Comparison of ENCODE assay signal across 8 cellular contexts in the genomic region with DNA sequence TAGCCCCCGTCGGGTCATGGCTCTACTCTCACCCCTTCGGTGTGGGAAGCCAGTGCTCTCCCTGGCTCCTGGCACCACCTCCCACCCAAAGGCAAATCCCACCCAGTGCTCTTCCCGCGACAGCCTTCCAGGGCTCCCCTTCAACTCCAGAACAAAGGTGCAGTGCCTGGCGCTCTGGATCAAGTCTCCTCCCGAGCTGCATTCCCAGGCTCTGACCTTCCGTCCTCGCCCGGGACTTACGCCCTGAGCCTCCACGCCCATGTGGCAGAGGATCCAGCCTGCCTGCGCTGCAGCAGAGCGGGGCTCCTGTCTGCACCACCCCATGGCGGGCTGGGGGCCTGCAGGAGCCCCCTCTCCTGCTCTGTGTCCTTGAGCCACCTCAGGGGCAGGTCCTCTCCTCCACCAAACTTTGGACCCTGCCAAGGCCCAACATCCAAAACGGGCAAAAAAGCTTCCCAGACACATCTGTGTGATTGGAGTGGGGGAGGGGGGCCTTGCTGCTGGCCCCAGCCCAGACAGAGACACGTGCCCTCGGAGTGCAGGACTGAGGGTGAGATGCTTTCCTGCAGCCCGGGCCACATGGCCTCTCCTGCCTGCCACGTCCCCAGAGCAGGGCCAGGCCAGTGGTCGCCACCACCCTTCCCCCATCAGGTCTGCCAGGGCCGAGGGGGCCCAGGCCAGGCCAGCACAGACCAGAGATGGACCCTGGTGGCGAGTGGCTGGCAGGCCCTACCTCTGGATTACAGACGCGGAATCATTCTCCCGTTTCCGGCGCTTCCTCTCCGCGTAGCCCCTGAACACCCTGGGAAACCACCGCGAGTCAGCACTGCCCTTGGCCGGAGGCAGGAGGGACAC. TPM values are rescaled to one million over a fixed set of nuclear protein-coding genes. Genes with fewer than 3 reads are reported as not detected.
DNase-seq lines count a peak whose midpoint lies in the region; ATAC-seq, FAIRE-seq and TF ChIP-seq lines count a peak whose summit lies in the region.

No MANE protein-coding gene starts in this region.

- H3K36me3 ChIP-seq in endodermal cell (ENCODE audit: control insufficient read depth, insufficient read depth, low read length) (peaks cover 19% of the 10 kb centered on the region), mucosa of descending colon (ENCODE audit: low read depth) (no peaks in the 10 kb centered on the region)

- H3K4me3 Mint-ChIP-seq in stimulated activated naive CD8-positive, alpha-beta T cell treated with anti-CD3 and anti-CD28 coated beads, Interleukin-15, Interleukin-2, amounts not matched to agents 100 ng/mL and 50 ng/mL, for 24 hours = peak overlapping the region; percentile 32
- peak overlapping the region; percentile 48 for H3K4me3 Mint-ChIP-seq in endodermal cell

- peaks cover 44% of the 10 kb centered on the region for H3K4me1 Mint-ChIP-seq in stimulated activated naive CD8-positive, alpha-beta T cell treated with anti-CD3 and anti-CD28 coated beads, Interleukin-15, Interleukin-2, amounts not matched to agents 100 ng/mL and 50 ng/mL, for 24 hours (ENCODE audit: low read depth)
- peaks cover 1% of the 10 kb centered on the region for H3K4me1 Mint-ChIP-seq in endodermal cell

- H3K4me3 ChIP-seq in endodermal cell (ENCODE audit: low read length) = no peak overlapping the region
- H3K4me3 ChIP-seq in mucosa of descending colon = no peak overlapping the region

- H3K27ac Mint-ChIP-seq in stimulated activated naive CD8-positive, alpha-beta T cell treated with anti-CD3 and anti-CD28 coated beads, Interleukin-15, Interleukin-2, amounts not matched to agents 100 ng/mL and 50 ng/mL, for 24 hours = no peak overlapping the region
- H3K27ac Mint-ChIP-seq in endodermal cell = peak overlapping the region; percentile 97

- H3K9me3 ChIP-seq in endodermal cell (ENCODE audit: control insufficient read depth, low read length) (no peaks in the 10 kb centered on the region), mucosa of descending colon (no peaks in the 10 kb centered on the region)

- ATAC-seq in stimulated activated naive CD8-positive, alpha-beta T cell treated with anti-CD3 and anti-CD28 coated beads, Interleukin-15, Interleukin-2, amounts not matched to agents 100 U/mL and 50 U/mL, for 24 hours = no peak
- peak; percentile 69 for ATAC-seq in mucosa of descending colon

- peak overlapping the region; percentile 20 for H3K9ac ChIP-seq in endodermal cell (ENCODE audit: extremely low read depth, low read length, poor library complexity, severe bottlenecking)

- no peak for FAIRE-seq in urothelium cell line (lab: Jason Lieb, UNC)

- no peak for DNase-seq in stimulated activated naive CD8-positive, alpha-beta T cell treated with anti-CD3 and anti-CD28 coated beads, Interleukin-15, Interleukin-2, amounts not matched to agents 100 U/mL and 50 U/mL, for 24 hours
- DNase-seq in endodermal cell = peak; percentile 84
- DNase-seq in mucosa of descending colon = peak; percentile 72 to 83 (median 80)
- no peak for DNase-seq in dedifferentiated amniotic fluid mesenchymal stem cell (ENCODE audit: extremely low spot score)
- no peak for DNase-seq in NOMO-1 (lab: John Stamatoyannopoulos, UW; ENCODE audit: unreplicated experiment in 2 of 2)
- DNase-seq in urothelium cell line (ENCODE audit: low spot score) = no peak
- DNase-seq in NCI-H1092 (lab: John Stamatoyannopoulos, UW) = no peak

- peaks cover 14% of the 10 kb centered on the region for H3K36me3 Mint-ChIP-seq in stimulated activated naive CD8-positive, alpha-beta T cell treated with anti-CD3 and anti-CD28 coated beads, Interleukin-15, Interleukin-2, amounts not matched to agents 100 ng/mL and 50 ng/mL, for 24 hours (ENCODE audit: low read depth)
- H3K36me3 Mint-ChIP-seq in endodermal cell (ENCODE audit: low read depth) = peaks cover 15% of the 10 kb centered on the region

- 82 to 83% methylated on average over 21 to 33 of the region's 33 CpGs for WGBS in endodermal cell (ENCODE audit: insufficient coverage in 1 of 2, insufficient read length in 1 of 2), 2 experiments

- H3K4me1 ChIP-seq in endodermal cell (ENCODE audit: control insufficient read depth, insufficient read depth, low read length) (peaks cover 4% of the 10 kb centered on the region), mucosa of descending colon (ENCODE audit: low read depth) (peaks cover 33% of the 10 kb centered on the region)

- H3K9me3 Mint-ChIP-seq in stimulated activated naive CD8-positive, alpha-beta T cell treated with anti-CD3 and anti-CD28 coated beads, Interleukin-15, Interleukin-2, amounts not matched to agents 100 ng/mL and 50 ng/mL, for 24 hours = no peaks in the 10 kb centered on the region
- H3K9me3 Mint-ChIP-seq in endodermal cell = no peaks in the 10 kb centered on the region

- H3K27me3 Mint-ChIP-seq in stimulated activated naive CD8-positive, alpha-beta T cell treated with anti-CD3 and anti-CD28 coated beads, Interleukin-15, Interleukin-2, amounts not matched to agents 100 ng/mL and 50 ng/mL, for 24 hours = no peaks in the 10 kb centered on the region
- H3K27me3 Mint-ChIP-seq in endodermal cell (ENCODE audit: insufficient read depth) = peaks cover 1% of the 10 kb centered on the region

- no peaks in the 10 kb centered on the region for H3K27me3 ChIP-seq in endodermal cell (ENCODE audit: control insufficient read depth, insufficient read depth, low read length, poor library complexity, severe bottlenecking)

- peak overlapping the region; percentile 40 for H3K27ac ChIP-seq in endodermal cell (ENCODE audit: low read depth, low read length)

- intact Hi-C loops in mucosa of descending colon (cut with DNase I, micrococcal nuclease) = no loop called here

- no peak for TF ChIP-seq CTCF in endodermal cell (conservative IDR thresholded peaks at IDR 0.05)
- no peak for TF ChIP-seq CTCF in mucosa of descending colon (IDR thresholded peaks at IDR 0.05)

RNA-seq across cellular contexts. Expression of gene NSMF, which starts 4.4 kb away (rescaled TPM):
- total RNA-seq in endodermal cell (10 to 100 TPM; 58.9 to 66.0 TPM), mucosa of descending colon (10 to 100 TPM; 30.1 to 48.0 (median 43.4) TPM)
- 83.1 TPM for polyA plus RNA-seq in endodermal cell (2013, experiment 1 of 2)
- 72.7 TPM for polyA plus RNA-seq in endodermal cell (2013, experiment 2 of 2)

RNA-seq across cellular contexts. Expression of gene ENTPD8, which starts 13.6 kb away (rescaled TPM):
- total RNA-seq in endodermal cell (under 1 TPM; 0.33 to 0.75 TPM), mucosa of descending colon (100 to 1,000 TPM in 1 of 3 donors, 10 to 100 TPM in 2; 36.7 to 127 (median 74.8) TPM)
- polyA plus RNA-seq in endodermal cell (2013, experiment 1 of 2) = 0.25 TPM
- 0.17 TPM for polyA plus RNA-seq in endodermal cell (2013, experiment 2 of 2)

RNA-seq across cellular contexts. Expression of gene NOXA1, which starts 31.5 kb away (rescaled TPM):
- total RNA-seq in endodermal cell = 1 to 10 TPM; 5.0 to 5.9 TPM
- 1.9 TPM for polyA plus RNA-seq in endodermal cell (2013, experiment 1 of 2)
- 1.2 TPM for polyA plus RNA-seq in endodermal cell (2013, experiment 2 of 2)
- total RNA-seq in mucosa of descending colon = 10 to 100 TPM; 18.0 to 41.5 (median 27.2) TPM

RNA-seq across cellular contexts. Expression of gene EXD3, which starts 31.8 kb away (rescaled TPM):
- total RNA-seq in endodermal cell = 10 to 100 TPM; 15.5 to 31.0 TPM
- polyA plus RNA-seq in endodermal cell (2013, experiment 1 of 2) = 25.5 TPM
- polyA plus RNA-seq in endodermal cell (2013, experiment 2 of 2) = 25.1 TPM
- total RNA-seq in mucosa of descending colon = 10 to 100 TPM; 39.4 to 56.7 (median 40.1) TPM

Comparison
In these comparisons a context has a peak if more than half of its experiments do, and no peak if none do; other contexts are left out.
1. DNase-seq: peak in endodermal cell (single experiment) and mucosa of descending colon (3 of 3); none in stimulated activated naive CD8-positive, alpha-beta T cell treated with anti-CD3 and anti-CD28 coated beads, Interleukin-15, Interleukin-2, amounts not matched to agents 100 U/mL and 50 U/mL, for 24 hours (single experiment), dedifferentiated amniotic fluid mesenchymal stem cell (single experiment), NOMO-1 (0 of 2), urothelium cell line (single experiment) and NCI-H1092 (single experiment).
2. RNA of gene ENTPD8, which starts 13.6 kb away (total RNA-seq): 36.7 to 127 TPM in mucosa of descending colon; 0.33 to 0.75 TPM in endodermal cell; every median in the first group is over 10 times any median in the second.